Comparison of ENCODE assay signal across 1 cellular context in the genomic region with DNA sequence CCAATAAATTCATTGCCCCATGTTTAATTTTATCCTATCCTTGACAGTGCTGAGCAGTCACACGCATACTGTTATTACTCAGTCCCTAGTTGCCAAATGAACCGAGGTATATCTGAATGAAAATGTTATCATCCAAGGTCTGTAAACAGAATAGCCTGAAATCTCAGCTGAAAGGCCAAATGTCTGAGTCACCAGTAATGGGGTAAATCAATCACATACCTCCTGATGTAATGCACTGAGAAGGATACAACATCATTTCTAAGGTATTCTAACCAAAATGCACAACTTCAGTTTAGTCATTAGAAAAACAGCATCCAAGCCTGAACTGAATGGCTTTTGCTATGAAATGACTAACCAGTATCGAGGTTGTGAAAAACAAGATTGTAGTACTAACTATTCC.
TF ChIP-seq lines count a peak whose summit lies in the region.

No MANE protein-coding gene starts in this region.

TF ChIP-seq in HCT116, 20 proteins besides CTCF, POLR2A, EP300 and RAD21:
- TF ChIP-seq EZH2 (IDR thresholded peaks at IDR 0.05) = no peak
- peak; percentile 32; the same call in 1 of the 2 replicates for TF ChIP-seq SP1 (IDR thresholded peaks at IDR 0.05; ENCODE audit: low read depth)
- 0 out of 2 replicates have a peak, but pooled peaks have one; percentile 9 for TF ChIP-seq CEBPB (IDR thresholded peaks at IDR 0.05; ENCODE audit: low read depth)
- no peak for TF ChIP-seq ELF1 (IDR thresholded peaks at IDR 0.05; ENCODE audit: borderline replicate concordance, low read depth)
- peak; percentile 62 for TF ChIP-seq FOSL1 (IDR thresholded peaks at IDR 0.05; ENCODE audit: low read depth)
- peak; percentile 54; the same call in 1 of the 2 replicates for TF ChIP-seq JUND (IDR thresholded peaks at IDR 0.05)
